17 cellular contexts compared by ENCODE assay signal in genomic region chr10:3178070-3178469, GRCh38. TPM values are rescaled to one million over a fixed set of nuclear protein-coding genes. Genes with fewer than 3 reads are reported as not detected.
DNase-seq lines count a peak whose midpoint lies in the region; ATAC-seq and TF ChIP-seq lines count a peak whose summit lies in the region.
"Had no signal": no experiment of that assay in that cellular context is flagged by ENCODE, and none has a peak within 500 bp of the region (broad histone marks: within the 10 kb centered on the region; RNA-seq: fewer than 3 reads in every experiment).

No MANE protein-coding gene starts in this region.

- H3K4me1 Mint-ChIP-seq in IgD-negative memory B cell = peaks cover 0 to 8% (median 8%) of the 10 kb centered on the region in 3 donors

- ATAC-seq in GM18502 (IDR thresholded peaks at IDR 0.05; ENCODE audit: poor library complexity, unreplicated experiment) (peak; percentile 33), HG02623 (IDR thresholded peaks at IDR 0.05; ENCODE audit: unreplicated experiment) (no peak)

- H3K9me3 Mint-ChIP-seq in IgD-negative memory B cell = no peaks in the 10 kb centered on the region
- H3K9me3 Mint-ChIP-seq: HFFc6 had no signal

- H3K4me3 Mint-ChIP-seq in IgD-negative memory B cell = peak overlapping the region in 1 of 4 donors; percentile 9
- H3K4me3 Mint-ChIP-seq: HFFc6 had no signal

- no peaks in the 10 kb centered on the region for H3K36me3 Mint-ChIP-seq in IgD-negative memory B cell

- DNase-seq in GM10266 (ENCODE audit: extremely low spot score) = peak; percentile 24
- DNase-seq in germinal center (ENCODE audit: low spot score) = peak; percentile 47
- DNase-seq in islet precursor cell = no peak
- no peak for DNase-seq in NCI-H345 treated with DMSO at 0.1 percent for 48 hours (lab: John Stamatoyannopoulos, UW; ENCODE audit: unreplicated experiment)
- DNase-seq: C1 segment of cervical spinal cord; H7; HFFc6; IMR-90; Kasumi-1; MG63; NCI-H1105; NCI-H1694; NCI-H2081 treated with DMSO at 0.1 percent for 48 hours; NK-92 treated with Interleukin-12 subunit alpha and Interleukin-12 subunit beta, amount 100 ng/mL, for 24 hours had no signal

- H3K27me3 Mint-ChIP-seq in IgD-negative memory B cell = peaks cover 6% of the 10 kb centered on the region

- no peak for TF ChIP-seq CTCF in GM10266 (IDR thresholded peaks at IDR 0.05; ENCODE audit: control insufficient read depth, insufficient read depth, low read depth, missing control alignments)

- H3K27ac Mint-ChIP-seq in IgD-negative memory B cell = peak overlapping the region in 2 of 3 donors; percentile 19 to 59
- H3K27ac Mint-ChIP-seq: HFFc6 had no signal

RNA-seq across cellular contexts. Expression of gene PITRM1, which starts 5.5 kb away (rescaled TPM):
- 37.2 TPM for polyA plus RNA-seq in IgD-negative memory B cell

Comparison
In these comparisons a context has a peak if more than half of its experiments do, and no peak if none do; other contexts are left out.
1. DNase-seq: peak in GM10266 (single experiment) and germinal center (single experiment); none in islet precursor cell (single experiment) and NCI-H345 treated with DMSO at 0.1 percent for 48 hours (single experiment).